ENCODE assay signal across 8 cellular contexts in genomic region chr1:153922076-153922837, GRCh38. TPM values are rescaled to one million over a fixed set of nuclear protein-coding genes. Genes with fewer than 3 reads are reported as not detected.
DNase-seq lines count a peak whose midpoint lies in the region; ATAC-seq, FAIRE-seq and TF ChIP-seq lines count a peak whose summit lies in the region.

No MANE protein-coding gene starts in this region.

- H3K9me3 ChIP-seq in GM12878 (replicated peaks; ENCODE audit: control insufficient read depth, insufficient read depth, low read length) (no peaks in the 10 kb centered on the region), kidney (ENCODE audit: control insufficient read depth in 1 of 2, low read length in 2 of 2) (no peaks in the 10 kb centered on the region)

- TF ChIP-seq EP300 in GM12878 (IDR thresholded peaks at IDR 0.05; ENCODE audit: borderline replicate concordance in 1 of 2, control insufficient read depth in 1 of 2, low read depth in 2 of 2, low read length in 2 of 2): no peak

- DNase-seq in GDM1 (lab: John Stamatoyannopoulos, UW) (peak; percentile 59), SHP77 treated with DMSO at 0.1 percent for 48 hours (lab: John Stamatoyannopoulos, UW) (peak; percentile 90), GM12878 (ENCODE audit: low read depth, low spot score) (no peak), kidney (peak; percentile 86), kidney glomerular epithelial cell (lab: John Stamatoyannopoulos, UW) (no peak)
- DNase-seq in stimulated activated CD4-positive, alpha-beta T cell treated with anti-CD3 and anti-CD28 coated beads, Interleukin-2, amount 100 ng/mL, for 24 hours: peak; percentile 71 to 74

- BruUV-seq in GM12878 (replicated peaks; lab: Mats Ljungman, UMichigan): no TSS peak

- peak; percentile 27 for ATAC-seq in GM19452 (IDR thresholded peaks at IDR 0.05; ENCODE audit: unreplicated experiment)
- ATAC-seq in HG03520 (IDR thresholded peaks at IDR 0.05; ENCODE audit: unreplicated experiment): peak; percentile 25
- ATAC-seq in GM12878: peak; percentile 56

- H3K4me1 ChIP-seq in GM12878 (ENCODE audit: control insufficient read depth, insufficient read depth, low read length) (peaks cover 3% of the 10 kb centered on the region; the same call in 1 of the 2 replicates), kidney (ENCODE audit: control insufficient read depth in 1 of 2, insufficient read depth in 1 of 2, low read depth in 1 of 2, low read length in 2 of 2) (peaks cover 18 to 27% of the 10 kb centered on the region in 2 donors)

- peak overlapping the region; percentile 78 for H3K9ac ChIP-seq in GM12878 (ENCODE audit: control insufficient read depth, insufficient read depth, low read length)
- H3K9ac ChIP-seq in kidney (ENCODE audit: low read length in 2 of 2): peak overlapping the region; percentile 81 to 89

- no peaks in the 10 kb centered on the region for H4K20me1 ChIP-seq in GM12878 (ENCODE audit: control insufficient read depth, insufficient read depth)

- RAD21 ChIA-PET in GM12878 (lab: Charles Lee; ENCODE audit: unreplicated experiment): interaction anchor here (0.5 to 6.4 kb wide), 20 partner anchors 12 to 190 kb away, joined by 3 to 55 read pairs (median 6); partner anchors contain the start of genes DENND4B, JTB, RAB13 and RPS27

- H3K4me3 ChIP-seq in GM12878 (peak overlapping the region; percentile 98), kidney (ENCODE audit: low read length in 2 of 2) (peak overlapping the region; percentile 82 to 91)

- in situ Hi-C loops in GM12878 (cut with MboI): no loop called here

- peaks cover 0 to 8% of the 10 kb centered on the region in 2 experiments; a peak in 2 of 4 replicates for H3K36me3 ChIP-seq in GM12878 (ENCODE audit: control insufficient read depth in 2 of 2, insufficient read depth in 2 of 2, low read length in 1 of 2)
- H3K36me3 ChIP-seq in kidney (ENCODE audit: control insufficient read depth in 1 of 2, insufficient read depth in 2 of 2, low read length in 2 of 2): peaks cover 0 to 6% of the 10 kb centered on the region in 2 donors

- H3K79me2 ChIP-seq in GM12878 (ENCODE audit: control insufficient read depth, insufficient read depth, low read length): peaks cover 58% of the 10 kb centered on the region

- H3K27ac ChIP-seq in GM12878 (ENCODE audit: control insufficient read depth, insufficient read depth) (peak overlapping the region; percentile 83), kidney (ENCODE audit: low read depth in 2 of 2, low read length in 2 of 2) (peak overlapping the region; percentile 90 to 91)

- WGBS in GM12878 (ENCODE audit: insufficient coverage, insufficient replicate concordance, low lambda C conversion rate, missing lambda C conversion rate): 1% methylated on average over 18 of the region's 68 CpGs

- 0 out of 2 replicates have a peak, but pooled peaks have one; percentile 22 for TF ChIP-seq RAD21 in GM12878 (IDR thresholded peaks at IDR 0.05; ENCODE audit: insufficient read depth, low read depth, low read length)

- no peaks in the 10 kb centered on the region for H3K27me3 ChIP-seq in GM12878 (replicated peaks in 1 of 2; ENCODE audit: control insufficient read depth in 2 of 2, insufficient read depth in 2 of 2, low read length in 1 of 2)

- FAIRE-seq in GM12878 (lab: Jason Lieb, UNC) (no peak), kidney (lab: Jason Lieb, UNC) (no peak)

- TF ChIP-seq CTCF in GM12878 (IDR thresholded peaks at IDR 0.05 in 2 of 3, conservative IDR thresholded peaks at IDR 0.05 in 1 of 3; ENCODE audit: control insufficient read depth in 2 of 3, extremely low read depth in 1 of 3, insufficient read depth in 1 of 3, low read depth in 3 of 3, low read length in 3 of 3): peak in 2 of 3 experiments; percentile 31 to 37; a peak in 3 of 6 replicates
- TF ChIP-seq CTCF in kidney (IDR thresholded peaks at IDR 0.05; ENCODE audit: borderline replicate concordance, extremely low read depth, insufficient read depth): no peak

- H2AFZ ChIP-seq in GM12878 (ENCODE audit: control insufficient read depth, low read depth, low read length): no peak overlapping the region

- POLR2A ChIA-PET in GM12878 (lab: Charles Lee): interaction anchor here (0.9 to 10.1 kb wide), 11 partner anchors 22 to 106 kb away, joined by 3 to 83 read pairs (median 8); partner anchors contain the start of genes CREB3L4, DENND4B, JTB and SLC39A1

- SMC1A ChIA-PET in GM12878 (lab: Charles Lee; ENCODE audit: uncharacterized antibody, unreplicated experiment): interaction anchor here (0.9 to 7.7 kb wide), 17 partner anchors 13 to 130 kb away, joined by 3 to 59 read pairs (median 5); partner anchors contain the start of genes CREB3L4, DENND4B, RAB13 and RPS27

- CTCF ChIA-PET in GM12878 (lab: Yijun Ruan, JAX): interaction anchor here (0.6 to 14.9 kb wide), 19 partner anchors 12 to 469 kb away, joined by 3 to 138 read pairs (median 9); partner anchors contain the start of genes CREB3L4, DENND4B, RAB13 and S100A13

- peak overlapping the region; percentile 93 for H3K4me2 ChIP-seq in GM12878 (ENCODE audit: control insufficient read depth, insufficient read depth)

- intact Hi-C loops in GM12878 (cut with micrococcal nuclease; ENCODE audit: unreplicated experiment) (loop anchor here (2.0 to 5.0 kb wide), 5 partner anchors 23 to 193 kb away; partner anchors contain the start of genes INTS3 and RAB13), kidney (cut with DNase I) (no loop called here)

- peak; percentile 64 for TF ChIP-seq POLR2A in GM12878 (IDR thresholded peaks at IDR 0.05; ENCODE audit: low read depth, low read length)

RNA-seq across cellular contexts. Expression of gene GATAD2B, which starts 0.5 kb away (rescaled TPM):
- 42.2 and 43.5 TPM in 2 replicates for total RNA-seq in GM12878 (2013; cell fraction: nucleolus; rRNA removed)
- total RNA-seq in GM12878 (2014; rRNA removed) (6.9 and 7.2 TPM in 2 replicates), GM12878 (2014; rRNA removed; fragmentation: Illumina TruSeq; extraction: Trizol) (8.3 and 8.8 TPM in 2 replicates), GM12878 (2021) (63.1 and 64.6 TPM in 2 replicates), kidney (49.0 TPM)
- 8.1 TPM for polyA plus RNA-seq in GM12878 (2011; ENCODE audit: low read depth)
- polyA plus RNA-seq in GM12878 (2011; rRNA removed) (7.3 and 10.8 TPM in 2 replicates), GM12878 (2014; fragmentation: Illumina TruSeq; extraction: Trizol) (17.6 and 21.2 TPM in 2 replicates), GM12878 (2014; fragmentation: Nextera tagmentation; extraction: Ambion mirVana) (1 to 10 TPM; 2.4 to 8.7 TPM), GM12878 (2014; rRNA removed) (10.1 and 11.3 TPM in 2 replicates), GM12878 (2016; fragmentation: Nextera tagmentation; extraction: Ambion mirVana) (1 to 10 TPM; 6.4 to 6.6 TPM), kidney (ENCODE audit: insufficient read depth, low read depth, low replicate concordance) (3.6 TPM)
- 9.8 and 17.2 TPM in 2 replicates for polyA plus RNA-seq in GM12878 (2011; cell fraction: cytosol; rRNA removed)
- polyA plus RNA-seq in GM12878 (2011; cell fraction: nucleus; rRNA removed): 15.9 and 16.1 TPM in 2 replicates
- polyA plus RNA-seq in GM12878 (2012): 11.1 and 15.1 TPM in 2 replicates
- 21.0 and 24.2 TPM in 2 replicates for polyA minus RNA-seq in GM12878 (2011; rRNA and poly(A)+ RNA removed)
- polyA minus RNA-seq in GM12878 (2011; cell fraction: cytosol; rRNA and poly(A)+ RNA removed): 24.1 and 25.2 TPM in 2 replicates
- polyA minus RNA-seq in GM12878 (2011; cell fraction: nucleus; rRNA and poly(A)+ RNA removed): 7.4 and 10.2 TPM in 2 replicates

RNA-seq across cellular contexts. Expression of gene DENND4B, which starts 24.3 kb away (rescaled TPM):
- 176 and 188 TPM in 2 replicates for total RNA-seq in GM12878 (2013; cell fraction: nucleolus; rRNA removed)
- total RNA-seq in GM12878 (2014; rRNA removed): 18.2 and 22.2 TPM in 2 replicates
- total RNA-seq in GM12878 (2014; rRNA removed; fragmentation: Illumina TruSeq; extraction: Trizol): 13.1 and 13.7 TPM in 2 replicates
- total RNA-seq in GM12878 (2021): 57.5 and 74.8 TPM in 2 replicates
- polyA plus RNA-seq in GM12878 (2011; ENCODE audit: low read depth): 25.1 TPM
- 15.7 and 26.6 TPM in 2 replicates for polyA plus RNA-seq in GM12878 (2011; rRNA removed)
- polyA plus RNA-seq in GM12878 (2011; cell fraction: cytosol; rRNA removed): 20.2 and 26.8 TPM in 2 replicates
- polyA plus RNA-seq in GM12878 (2011; cell fraction: nucleus; rRNA removed): 454 and 493 TPM in 2 replicates
- polyA plus RNA-seq in GM12878 (2012): 54.4 and 57.1 TPM in 2 replicates
- polyA plus RNA-seq in GM12878 (2014; fragmentation: Illumina TruSeq; extraction: Trizol): 23.5 and 31.0 TPM in 2 replicates
- 10 to 100 TPM; 12.0 to 13.4 TPM for polyA plus RNA-seq in GM12878 (2014; fragmentation: Nextera tagmentation; extraction: Ambion mirVana)
- polyA plus RNA-seq in GM12878 (2014; rRNA removed): 55.1 and 73.9 TPM in 2 replicates
- polyA plus RNA-seq in GM12878 (2016; fragmentation: Nextera tagmentation; extraction: Ambion mirVana): 10 to 100 TPM; 20.8 to 23.3 TPM
- 25.8 and 43.4 TPM in 2 replicates for polyA minus RNA-seq in GM12878 (2011; rRNA and poly(A)+ RNA removed)
- 25.7 and 31.0 TPM in 2 replicates for polyA minus RNA-seq in GM12878 (2011; cell fraction: cytosol; rRNA and poly(A)+ RNA removed)
- 151 and 238 TPM in 2 replicates for polyA minus RNA-seq in GM12878 (2011; cell fraction: nucleus; rRNA and poly(A)+ RNA removed)
- 60.6 TPM for total RNA-seq in kidney
- 13.2 TPM for polyA plus RNA-seq in kidney (ENCODE audit: insufficient read depth, low read depth, low replicate concordance)

RNA-seq across cellular contexts. Expression of gene CRTC2, which starts 36.2 kb away (rescaled TPM):
- 37.1 and 39.2 TPM in 2 replicates for total RNA-seq in GM12878 (2013; cell fraction: nucleolus; rRNA removed)
- 15.5 and 15.7 TPM in 2 replicates for total RNA-seq in GM12878 (2014; rRNA removed)
- total RNA-seq in GM12878 (2014; rRNA removed; fragmentation: Illumina TruSeq; extraction: Trizol): 13.7 and 13.8 TPM in 2 replicates
- total RNA-seq in GM12878 (2021): 54.6 and 59.7 TPM in 2 replicates
- polyA plus RNA-seq in GM12878 (2011; ENCODE audit: low read depth): 27.4 TPM
- 12.8 and 35.6 TPM in 2 replicates for polyA plus RNA-seq in GM12878 (2011; rRNA removed)
- polyA plus RNA-seq in GM12878 (2011; cell fraction: cytosol; rRNA removed): 36.7 and 38.1 TPM in 2 replicates
- polyA plus RNA-seq in GM12878 (2011; cell fraction: nucleus; rRNA removed): 99.3 and 114 TPM in 2 replicates
- polyA plus RNA-seq in GM12878 (2012): 47.5 and 49.7 TPM in 2 replicates
- 21.6 and 49.4 TPM in 2 replicates for polyA plus RNA-seq in GM12878 (2014; fragmentation: Illumina TruSeq; extraction: Trizol)
- polyA plus RNA-seq in GM12878 (2014; fragmentation: Nextera tagmentation; extraction: Ambion mirVana): 1 to 10 TPM; 5.1 to 8.4 TPM
- 56.5 and 57.9 TPM in 2 replicates for polyA plus RNA-seq in GM12878 (2014; rRNA removed)
- 10 to 100 TPM; 29.9 to 40.1 TPM for polyA plus RNA-seq in GM12878 (2016; fragmentation: Nextera tagmentation; extraction: Ambion mirVana)
- polyA minus RNA-seq in GM12878 (2011; rRNA and poly(A)+ RNA removed): 36.4 and 45.0 TPM in 2 replicates
- 16.4 and 21.3 TPM in 2 replicates for polyA minus RNA-seq in GM12878 (2011; cell fraction: cytosol; rRNA and poly(A)+ RNA removed)
- 44.2 and 65.2 TPM in 2 replicates for polyA minus RNA-seq in GM12878 (2011; cell fraction: nucleus; rRNA and poly(A)+ RNA removed)
- total RNA-seq in kidney: 44.8 TPM
- 28.6 TPM for polyA plus RNA-seq in kidney (ENCODE audit: insufficient read depth, low read depth, low replicate concordance)

RNA-seq across cellular contexts. Expression of gene SLC39A1, which starts 41.1 kb away (rescaled TPM):
- 77.9 and 89.0 TPM in 2 replicates for total RNA-seq in GM12878 (2013; cell fraction: nucleolus; rRNA removed)
- 78.0 and 79.1 TPM in 2 replicates for total RNA-seq in GM12878 (2014; rRNA removed)
- total RNA-seq in GM12878 (2014; rRNA removed; fragmentation: Illumina TruSeq; extraction: Trizol): 48.7 and 51.2 TPM in 2 replicates
- 67.7 and 68.3 TPM in 2 replicates for total RNA-seq in GM12878 (2021)
- polyA plus RNA-seq in GM12878 (2011; ENCODE audit: low read depth): 33.2 TPM
- polyA plus RNA-seq in GM12878 (2011; rRNA removed): 61.1 and 79.6 TPM in 2 replicates
- 116 and 131 TPM in 2 replicates for polyA plus RNA-seq in GM12878 (2011; cell fraction: cytosol; rRNA removed)
- polyA plus RNA-seq in GM12878 (2011; cell fraction: nucleus; rRNA removed): 60.2 and 80.5 TPM in 2 replicates
- 55.5 and 66.2 TPM in 2 replicates for polyA plus RNA-seq in GM12878 (2012)
- 58.5 and 64.0 TPM in 2 replicates for polyA plus RNA-seq in GM12878 (2014; fragmentation: Illumina TruSeq; extraction: Trizol)
- polyA plus RNA-seq in GM12878 (2014; fragmentation: Nextera tagmentation; extraction: Ambion mirVana): 10 to 100 TPM in 1 of 2 experiments, 1 to 10 TPM in 1; 8.8 to 20.6 TPM
- polyA plus RNA-seq in GM12878 (2014; rRNA removed): 77.0 and 77.2 TPM in 2 replicates
- 10 to 100 TPM; 88.9 to 98.6 TPM for polyA plus RNA-seq in GM12878 (2016; fragmentation: Nextera tagmentation; extraction: Ambion mirVana)
- polyA minus RNA-seq in GM12878 (2011; rRNA and poly(A)+ RNA removed): 63.3 and 106 TPM in 2 replicates
- 31.5 and 35.2 TPM in 2 replicates for polyA minus RNA-seq in GM12878 (2011; cell fraction: cytosol; rRNA and poly(A)+ RNA removed)
- 30.1 and 33.3 TPM in 2 replicates for polyA minus RNA-seq in GM12878 (2011; cell fraction: nucleus; rRNA and poly(A)+ RNA removed)
- 125 TPM for total RNA-seq in kidney
- 106 TPM for polyA plus RNA-seq in kidney (ENCODE audit: insufficient read depth, low read depth, low replicate concordance)

RNA-seq across cellular contexts. Expression of gene CREB3L4, which starts 45.4 kb away (rescaled TPM):
- total RNA-seq in GM12878 (2013; cell fraction: nucleolus; rRNA removed): 21.5 and 22.0 TPM in 2 replicates
- total RNA-seq in GM12878 (2014; rRNA removed): 14.0 and 15.6 TPM in 2 replicates
- total RNA-seq in GM12878 (2014; rRNA removed; fragmentation: Illumina TruSeq; extraction: Trizol): 11.6 and 12.2 TPM in 2 replicates
- 10.9 and 11.3 TPM in 2 replicates for total RNA-seq in GM12878 (2021)
- polyA plus RNA-seq in GM12878 (2011; ENCODE audit: low read depth): 7.8 TPM
- polyA plus RNA-seq in GM12878 (2011; rRNA removed): 9.7 and 11.9 TPM in 2 replicates
- polyA plus RNA-seq in GM12878 (2011; cell fraction: cytosol; rRNA removed): 13.6 and 16.7 TPM in 2 replicates
- 25.1 and 37.1 TPM in 2 replicates for polyA plus RNA-seq in GM12878 (2011; cell fraction: nucleus; rRNA removed)
- polyA plus RNA-seq in GM12878 (2012): 10.0 and 13.9 TPM in 2 replicates
- 10.0 and 12.5 TPM in 2 replicates for polyA plus RNA-seq in GM12878 (2014; fragmentation: Illumina TruSeq; extraction: Trizol)
- 10 to 100 TPM in 1 of 2 experiments, 1 to 10 TPM in 1; 9.7 to 12.9 TPM for polyA plus RNA-seq in GM12878 (2014; fragmentation: Nextera tagmentation; extraction: Ambion mirVana)
- polyA plus RNA-seq in GM12878 (2014; rRNA removed): 13.1 and 13.4 TPM in 2 replicates
- 10 to 100 TPM; 11.2 to 11.9 TPM for polyA plus RNA-seq in GM12878 (2016; fragmentation: Nextera tagmentation; extraction: Ambion mirVana)
- 14.5 and 23.8 TPM in 2 replicates for polyA minus RNA-seq in GM12878 (2011; rRNA and poly(A)+ RNA removed)
- polyA minus RNA-seq in GM12878 (2011; cell fraction: cytosol; rRNA and poly(A)+ RNA removed): 4.8 and 4.9 TPM in 2 replicates
- 9.6 and 14.0 TPM in 2 replicates for polyA minus RNA-seq in GM12878 (2011; cell fraction: nucleus; rRNA and poly(A)+ RNA removed)
- total RNA-seq in kidney: 10.9 TPM
- 9.3 TPM for polyA plus RNA-seq in kidney (ENCODE audit: insufficient read depth, low read depth, low replicate concordance)

Comparison
In these comparisons a context has a peak if more than half of its experiments do, and no peak if none do; other contexts are left out.
1. DNase-seq: peak in GDM1 (single experiment), SHP77 treated with DMSO at 0.1 percent for 48 hours (single experiment), kidney (single experiment) and stimulated activated CD4-positive, alpha-beta T cell treated with anti-CD3 and anti-CD28 coated beads, Interleukin-2, amount 100 ng/mL, for 24 hours (2 of 2); none in GM12878 (single experiment) and kidney glomerular epithelial cell (single experiment).
2. Peak in every context shown above with its lines, with median percentiles within 50 percentile points of each other: ATAC-seq.